In genomic region chr1:92903765-92904164, GRCh38 we compare ENCODE assay signal across 18 cellular contexts.
"Had no signal": no experiment of that assay in that cellular context is flagged by ENCODE, and none has a peak within 500 bp of the region (broad histone marks: within the 10 kb centered on the region; RNA-seq: fewer than 3 reads in every experiment).

No MANE protein-coding gene starts in this region.

- H3K4me3 ChIP-seq: prostate gland, skin epidermis, suprapubic skin had no signal

- H3K4me1 ChIP-seq: prostate gland had no signal

- H3K27me3 Mint-ChIP-seq: dendritic cell treated with granulocyte-macrophage colony-stimulating factor and Interleukin-4, amounts not matched to agents 40 ng/mL and 50 ng/mL, for 4 days; stimulated activated naive CD8-positive, alpha-beta T cell treated with anti-CD3 and anti-CD28 coated beads, Interleukin-15, Interleukin-2, amounts not matched to agents 100 ng/mL and 50 ng/mL, for 24 hours; T-cell had no signal

- H3K9ac ChIP-seq: SK-N-SH had no signal

- H3K27ac ChIP-seq: brain microvascular endothelial cell, prostate gland, skin epidermis, suprapubic skin had no signal

- H3K4me2 ChIP-seq: SK-N-SH had no signal

- H3K27me3 ChIP-seq: brain microvascular endothelial cell, suprapubic skin had no signal

- FAIRE-seq: kidney had no signal

- ATAC-seq: activated naive CD4-positive, alpha-beta T cell treated with anti-CD3 and anti-CD28 coated beads, Interleukin-2, amount 50 U/mL, for 72 hours; left ventricle myocardium superior; right cardiac atrium; T-cell had no signal

- DNase-seq: activated CD4-positive, alpha-beta T cell treated with anti-CD3 and anti-CD28 coated beads, Interleukin-2, amount 50 U/mL, for 1 hour; anterior cingulate cortex; brain microvascular endothelial cell; effector memory CD4-positive, alpha-beta T cell; foreskin fibroblast; hippocampal formation; kidney; left ventricle myocardium superior; right cardiac atrium; SK-N-SH; stimulated activated CD4-positive, alpha-beta T cell treated with anti-CD3 and anti-CD28 coated beads, Interleukin-4, amount 100 ng/mL, for 24 hours; T-cell had no signal

- H3K4me3 Mint-ChIP-seq: dendritic cell treated with granulocyte-macrophage colony-stimulating factor and Interleukin-4, amounts not matched to agents 40 ng/mL and 50 ng/mL, for 4 days; stimulated activated naive CD8-positive, alpha-beta T cell treated with anti-CD3 and anti-CD28 coated beads, Interleukin-15, Interleukin-2, amounts not matched to agents 100 ng/mL and 50 ng/mL, for 24 hours; T-cell had no signal

- H3K27ac Mint-ChIP-seq: dendritic cell treated with granulocyte-macrophage colony-stimulating factor and Interleukin-4, amounts not matched to agents 40 ng/mL and 50 ng/mL, for 4 days; stimulated activated naive CD8-positive, alpha-beta T cell treated with anti-CD3 and anti-CD28 coated beads, Interleukin-15, Interleukin-2, amounts not matched to agents 100 ng/mL and 50 ng/mL, for 24 hours had no signal
